Comparison of ENCODE assay signal across 15 cellular contexts in genomic region chr17:15957206-15957605, GRCh38. TPM values are rescaled to one million over a fixed set of nuclear protein-coding genes. Genes with fewer than 3 reads are reported as not detected.
DNase-seq lines count a peak whose midpoint lies in the region; ATAC-seq and TF ChIP-seq lines count a peak whose summit lies in the region.
"Had no signal": no experiment of that assay in that cellular context is flagged by ENCODE, and none has a peak within 500 bp of the region (broad histone marks: within the 10 kb centered on the region; RNA-seq: fewer than 3 reads in every experiment).

No MANE protein-coding gene starts in this region.

- DNase-seq in activated T-cell treated with anti-CD3 and anti-CD28 coated beads for 48 hours (ENCODE audit: low read depth), result peak; percentile 38
- DNase-seq in activated T-cell treated with anti-CD3 and anti-CD28 coated beads for 4 hours, result no peak
- peak; percentile 26 for DNase-seq in NB4 (ENCODE audit: low read depth)
- peak; percentile 26 for DNase-seq in activated naive CD8-positive, alpha-beta T cell treated with anti-CD3 and anti-CD28 coated beads, Interleukin-2, amount 50 U/mL, for 24 hours
- peak; percentile 33 for DNase-seq in spleen
- no peak for DNase-seq in NCI-H69 (lab: John Stamatoyannopoulos, UW)
- no peak for DNase-seq in caudate nucleus (lab: John Stamatoyannopoulos, UW)
- DNase-seq: aorta, DMS79, GOT3 had no signal

- H3K4me3 ChIP-seq in NB4 (ENCODE audit: low read depth, low read length) (no peak overlapping the region), spleen (no peak overlapping the region)

- H3K27ac ChIP-seq in spleen (no peak overlapping the region), caudate nucleus (ENCODE audit: low read depth, low read length) (no peak overlapping the region)
- H3K27ac ChIP-seq: HL-60, parathyroid adenoma had no signal

- no peaks in the 10 kb centered on the region for H3K27me3 ChIP-seq in spleen (replicated peaks in 1 of 7)

- peak; percentile 58 for ATAC-seq in activated naive CD8-positive, alpha-beta T cell treated with anti-CD3 and anti-CD28 coated beads, Interleukin-2, amount 50 U/mL, for 24 hours
- no peak for ATAC-seq in GM21423 (IDR thresholded peaks at IDR 0.05; ENCODE audit: unreplicated experiment)

- peak overlapping the region; percentile 39 for H3K27ac Mint-ChIP-seq in activated naive CD8-positive, alpha-beta T cell treated with anti-CD3 and anti-CD28 coated beads, Interleukin-2, amount 50 U/mL, for 24 hours
- H3K27ac Mint-ChIP-seq: memory B cell had no signal

- peaks cover 29% of the 10 kb centered on the region for H3K27me3 Mint-ChIP-seq in activated naive CD8-positive, alpha-beta T cell treated with anti-CD3 and anti-CD28 coated beads, Interleukin-2, amount 50 U/mL, for 24 hours

- no peaks in the 10 kb centered on the region for H3K36me3 Mint-ChIP-seq in activated naive CD8-positive, alpha-beta T cell treated with anti-CD3 and anti-CD28 coated beads, Interleukin-2, amount 50 U/mL, for 24 hours (ENCODE audit: low read depth)
- H3K36me3 Mint-ChIP-seq: memory B cell had no signal

- peaks cover 46% of the 10 kb centered on the region for H3K4me1 Mint-ChIP-seq in activated naive CD8-positive, alpha-beta T cell treated with anti-CD3 and anti-CD28 coated beads, Interleukin-2, amount 50 U/mL, for 24 hours

- H3K36me3 ChIP-seq in spleen, result no peaks in the 10 kb centered on the region

- TF ChIP-seq CTCF in NB4 (IDR thresholded peaks at IDR 0.05; ENCODE audit: low read depth, low read length) (no peak), spleen (IDR thresholded peaks at IDR 0.05 in 8 of 11, conservative IDR thresholded peaks at IDR 0.05 in 3 of 11) (no peak)

- H3K4me1 ChIP-seq in spleen, result peaks cover 0 to 28% (median 14%) of the 10 kb centered on the region in 6 donors
- H3K4me1 ChIP-seq: parathyroid adenoma had no signal

- 77 to 95% (median 82%) methylated on average over 6 of the region's 6 CpGs for WGBS in spleen, 5 donors

- intact Hi-C loops in spleen (cut with DNase I; ENCODE audit: low total_unique reads), result no loop called here

- H3K9me3 ChIP-seq in spleen, result no peaks in the 10 kb centered on the region

- TF ChIP-seq POLR2A in NB4 (IDR thresholded peaks at IDR 0.05; ENCODE audit: extremely low read depth, insufficient read length), result no peak
- TF ChIP-seq POLR2A in spleen (IDR thresholded peaks at IDR 0.05), result no peak

- no peaks in the 10 kb centered on the region for H3K9me3 Mint-ChIP-seq in activated naive CD8-positive, alpha-beta T cell treated with anti-CD3 and anti-CD28 coated beads, Interleukin-2, amount 50 U/mL, for 24 hours
- H3K9me3 Mint-ChIP-seq: dendritic cell treated with granulocyte-macrophage colony-stimulating factor and Interleukin-4, amounts not matched to agents 40 ng/mL and 50 ng/mL, for 4 days; memory B cell had no signal

- no peak overlapping the region for H3K4me3 Mint-ChIP-seq in activated naive CD8-positive, alpha-beta T cell treated with anti-CD3 and anti-CD28 coated beads, Interleukin-2, amount 50 U/mL, for 24 hours
- H3K4me3 Mint-ChIP-seq: dendritic cell treated with granulocyte-macrophage colony-stimulating factor and Interleukin-4, amounts not matched to agents 40 ng/mL and 50 ng/mL, for 4 days; memory B cell had no signal

RNA-seq across cellular contexts. Expression of gene ADORA2B, which starts 12.3 kb away (rescaled TPM):
- total RNA-seq in spleen, result 1 to 10 TPM in 2 of 7 donors, under 1 TPM in 3, not detected in 2; 0.77 to 2.7 (median 0.92) TPM
- polyA plus RNA-seq in spleen, result under 1 TPM; 0.13 to 0.23 (median 0.16) TPM

RNA-seq across cellular contexts. Expression of gene ZSWIM7, which starts 42.3 kb away (rescaled TPM):
- 10 to 100 TPM; 13.4 to 40.4 (median 20.7) TPM for total RNA-seq in spleen
- polyA plus RNA-seq in spleen, result 10 to 100 TPM; 32.8 to 47.6 (median 42.3) TPM

RNA-seq across cellular contexts. Expression of gene TTC19, which starts 42.4 kb away (rescaled TPM):
- total RNA-seq in spleen, result 10 to 100 TPM; 29.9 to 59.9 (median 36.6) TPM
- polyA plus RNA-seq in spleen, result 10 to 100 TPM; 14.6 to 20.3 (median 15.2) TPM

Comparison
In these comparisons a context has a peak if more than half of its experiments do, and no peak if none do; other contexts are left out.
1. DNase-seq: peak in activated T-cell treated with anti-CD3 and anti-CD28 coated beads for 48 hours (single experiment), NB4 (single experiment), activated naive CD8-positive, alpha-beta T cell treated with anti-CD3 and anti-CD28 coated beads, Interleukin-2, amount 50 U/mL, for 24 hours (single experiment) and spleen (single experiment); none in activated T-cell treated with anti-CD3 and anti-CD28 coated beads for 4 hours (single experiment), NCI-H69 (single experiment) and caudate nucleus (0 of 61).